In the genomic region with DNA sequence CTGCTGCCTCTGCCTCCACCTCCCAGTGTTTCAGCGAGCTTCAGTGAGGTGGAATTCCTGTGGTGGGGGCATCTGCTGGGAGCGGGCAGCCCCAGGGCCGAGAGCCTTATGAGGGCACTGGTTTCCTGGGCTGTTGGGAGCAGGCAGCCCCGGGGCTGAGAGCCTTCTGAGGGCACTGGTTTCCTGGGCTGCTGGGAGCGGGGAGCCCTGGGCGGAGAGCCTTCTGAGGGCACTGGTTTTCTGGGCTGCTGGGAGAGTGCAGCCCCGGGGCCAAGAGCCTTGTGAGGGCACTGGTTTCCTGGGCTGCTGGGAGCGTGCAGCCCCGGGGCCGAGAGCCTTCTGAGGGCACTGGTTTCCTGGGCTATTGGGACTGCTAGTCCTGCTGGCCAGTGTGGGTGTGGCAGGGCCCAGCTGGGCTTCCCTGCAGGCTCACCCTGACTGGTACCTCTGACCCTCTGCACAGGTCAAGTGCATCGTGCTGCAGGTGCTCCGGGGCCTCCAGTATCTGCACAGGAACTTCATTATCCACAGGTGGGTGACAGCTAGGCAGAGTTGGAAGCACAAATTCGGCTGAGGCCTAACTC, we compare ENCODE assay signal across 3 cellular contexts.
TF ChIP-seq lines count a peak whose summit lies in the region.

No MANE protein-coding gene starts in this region.

TF ChIP-seq in SK-N-SH, 30 proteins besides CTCF, POLR2A, EP300 and RAD21 (continues in another document):
- TF ChIP-seq, protein P1, sequence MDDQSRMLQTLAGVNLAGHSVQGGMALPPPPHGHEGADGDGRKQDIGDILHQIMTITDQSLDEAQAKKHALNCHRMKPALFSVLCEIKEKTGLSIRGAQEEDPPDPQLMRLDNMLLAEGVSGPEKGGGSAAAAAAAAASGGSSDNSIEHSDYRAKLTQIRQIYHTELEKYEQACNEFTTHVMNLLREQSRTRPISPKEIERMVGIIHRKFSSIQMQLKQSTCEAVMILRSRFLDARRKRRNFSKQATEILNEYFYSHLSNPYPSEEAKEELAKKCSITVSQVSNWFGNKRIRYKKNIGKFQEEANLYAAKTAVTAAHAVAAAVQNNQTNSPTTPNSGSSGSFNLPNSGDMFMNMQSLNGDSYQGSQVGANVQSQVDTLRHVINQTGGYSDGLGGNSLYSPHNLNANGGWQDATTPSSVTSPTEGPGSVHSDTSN (IDR thresholded peaks at IDR 0.05), result no peak
- TF ChIP-seq, protein P2, sequence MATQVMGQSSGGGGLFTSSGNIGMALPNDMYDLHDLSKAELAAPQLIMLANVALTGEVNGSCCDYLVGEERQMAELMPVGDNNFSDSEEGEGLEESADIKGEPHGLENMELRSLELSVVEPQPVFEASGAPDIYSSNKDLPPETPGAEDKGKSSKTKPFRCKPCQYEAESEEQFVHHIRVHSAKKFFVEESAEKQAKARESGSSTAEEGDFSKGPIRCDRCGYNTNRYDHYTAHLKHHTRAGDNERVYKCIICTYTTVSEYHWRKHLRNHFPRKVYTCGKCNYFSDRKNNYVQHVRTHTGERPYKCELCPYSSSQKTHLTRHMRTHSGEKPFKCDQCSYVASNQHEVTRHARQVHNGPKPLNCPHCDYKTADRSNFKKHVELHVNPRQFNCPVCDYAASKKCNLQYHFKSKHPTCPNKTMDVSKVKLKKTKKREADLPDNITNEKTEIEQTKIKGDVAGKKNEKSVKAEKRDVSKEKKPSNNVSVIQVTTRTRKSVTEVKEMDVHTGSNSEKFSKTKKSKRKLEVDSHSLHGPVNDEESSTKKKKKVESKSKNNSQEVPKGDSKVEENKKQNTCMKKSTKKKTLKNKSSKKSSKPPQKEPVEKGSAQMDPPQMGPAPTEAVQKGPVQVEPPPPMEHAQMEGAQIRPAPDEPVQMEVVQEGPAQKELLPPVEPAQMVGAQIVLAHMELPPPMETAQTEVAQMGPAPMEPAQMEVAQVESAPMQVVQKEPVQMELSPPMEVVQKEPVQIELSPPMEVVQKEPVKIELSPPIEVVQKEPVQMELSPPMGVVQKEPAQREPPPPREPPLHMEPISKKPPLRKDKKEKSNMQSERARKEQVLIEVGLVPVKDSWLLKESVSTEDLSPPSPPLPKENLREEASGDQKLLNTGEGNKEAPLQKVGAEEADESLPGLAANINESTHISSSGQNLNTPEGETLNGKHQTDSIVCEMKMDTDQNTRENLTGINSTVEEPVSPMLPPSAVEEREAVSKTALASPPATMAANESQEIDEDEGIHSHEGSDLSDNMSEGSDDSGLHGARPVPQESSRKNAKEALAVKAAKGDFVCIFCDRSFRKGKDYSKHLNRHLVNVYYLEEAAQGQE (IDR thresholded peaks at IDR 0.05; ENCODE audit: low read depth, low read length), result no peak
- no peak for TF ChIP-seq EZH2phosphoT487 (IDR thresholded peaks at IDR 0.05; ENCODE audit: borderline replicate concordance, low read depth)
- TF ChIP-seq, protein P3, sequence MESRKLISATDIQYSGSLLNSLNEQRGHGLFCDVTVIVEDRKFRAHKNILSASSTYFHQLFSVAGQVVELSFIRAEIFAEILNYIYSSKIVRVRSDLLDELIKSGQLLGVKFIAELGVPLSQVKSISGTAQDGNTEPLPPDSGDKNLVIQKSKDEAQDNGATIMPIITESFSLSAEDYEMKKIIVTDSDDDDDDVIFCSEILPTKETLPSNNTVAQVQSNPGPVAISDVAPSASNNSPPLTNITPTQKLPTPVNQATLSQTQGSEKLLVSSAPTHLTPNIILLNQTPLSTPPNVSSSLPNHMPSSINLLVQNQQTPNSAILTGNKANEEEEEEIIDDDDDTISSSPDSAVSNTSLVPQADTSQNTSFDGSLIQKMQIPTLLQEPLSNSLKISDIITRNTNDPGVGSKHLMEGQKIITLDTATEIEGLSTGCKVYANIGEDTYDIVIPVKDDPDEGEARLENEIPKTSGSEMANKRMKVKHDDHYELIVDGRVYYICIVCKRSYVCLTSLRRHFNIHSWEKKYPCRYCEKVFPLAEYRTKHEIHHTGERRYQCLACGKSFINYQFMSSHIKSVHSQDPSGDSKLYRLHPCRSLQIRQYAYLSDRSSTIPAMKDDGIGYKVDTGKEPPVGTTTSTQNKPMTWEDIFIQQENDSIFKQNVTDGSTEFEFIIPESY (IDR thresholded peaks at IDR 0.05; ENCODE audit: borderline replicate concordance, low read depth), result no peak
- TF ChIP-seq, protein P4, sequence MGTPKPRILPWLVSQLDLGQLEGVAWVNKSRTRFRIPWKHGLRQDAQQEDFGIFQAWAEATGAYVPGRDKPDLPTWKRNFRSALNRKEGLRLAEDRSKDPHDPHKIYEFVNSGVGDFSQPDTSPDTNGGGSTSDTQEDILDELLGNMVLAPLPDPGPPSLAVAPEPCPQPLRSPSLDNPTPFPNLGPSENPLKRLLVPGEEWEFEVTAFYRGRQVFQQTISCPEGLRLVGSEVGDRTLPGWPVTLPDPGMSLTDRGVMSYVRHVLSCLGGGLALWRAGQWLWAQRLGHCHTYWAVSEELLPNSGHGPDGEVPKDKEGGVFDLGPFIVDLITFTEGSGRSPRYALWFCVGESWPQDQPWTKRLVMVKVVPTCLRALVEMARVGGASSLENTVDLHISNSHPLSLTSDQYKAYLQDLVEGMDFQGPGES (IDR thresholded peaks at IDR 0.05; ENCODE audit: low read depth, low read length), result no peak
- no peak for TF ChIP-seq SMC3 (IDR thresholded peaks at IDR 0.05; ENCODE audit: low read depth, low read length)

TF ChIP-seq in SK-N-SH treated with all-trans-retinoic acid at 6 μM for 48 hours, 23 proteins besides CTCF, POLR2A, EP300 and RAD21 (continues in another document):
- TF ChIP-seq, protein P5, sequence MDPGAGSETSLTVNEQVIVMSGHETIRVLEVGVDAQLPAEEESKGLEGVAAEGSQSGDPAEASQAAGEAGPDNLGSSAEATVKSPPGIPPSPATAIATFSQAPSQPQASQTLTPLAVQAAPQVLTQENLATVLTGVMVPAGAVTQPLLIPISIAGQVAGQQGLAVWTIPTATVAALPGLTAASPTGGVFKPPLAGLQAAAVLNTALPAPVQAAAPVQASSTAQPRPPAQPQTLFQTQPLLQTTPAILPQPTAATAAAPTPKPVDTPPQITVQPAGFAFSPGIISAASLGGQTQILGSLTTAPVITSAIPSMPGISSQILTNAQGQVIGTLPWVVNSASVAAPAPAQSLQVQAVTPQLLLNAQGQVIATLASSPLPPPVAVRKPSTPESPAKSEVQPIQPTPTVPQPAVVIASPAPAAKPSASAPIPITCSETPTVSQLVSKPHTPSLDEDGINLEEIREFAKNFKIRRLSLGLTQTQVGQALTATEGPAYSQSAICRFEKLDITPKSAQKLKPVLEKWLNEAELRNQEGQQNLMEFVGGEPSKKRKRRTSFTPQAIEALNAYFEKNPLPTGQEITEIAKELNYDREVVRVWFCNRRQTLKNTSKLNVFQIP (CRISPR knock-in tag; IDR thresholded peaks at IDR 0.05; ENCODE audit: borderline replicate concordance, low read depth), result no peak
- no peak for TF ChIP-seq ISL1 (CRISPR knock-in tag; IDR thresholded peaks at IDR 0.05)
- TF ChIP-seq SNAI2 (CRISPR knock-in tag; IDR thresholded peaks at IDR 0.05), result no peak
- no peak for TF ChIP-seq ESRRG (CRISPR knock-in tag; IDR thresholded peaks at IDR 0.05)
- no peak for TF ChIP-seq ARNTL (CRISPR knock-in tag; IDR thresholded peaks at IDR 0.05; ENCODE audit: borderline replicate concordance, low read depth)
- no peak for TF ChIP-seq ZNF565 (CRISPR knock-in tag; conservative IDR thresholded peaks at IDR 0.05; ENCODE audit: low read depth)
- TF ChIP-seq TCF4 (CRISPR knock-in tag; IDR thresholded peaks at IDR 0.05; ENCODE audit: borderline replicate concordance), result no peak
- TF ChIP-seq, protein P6, sequence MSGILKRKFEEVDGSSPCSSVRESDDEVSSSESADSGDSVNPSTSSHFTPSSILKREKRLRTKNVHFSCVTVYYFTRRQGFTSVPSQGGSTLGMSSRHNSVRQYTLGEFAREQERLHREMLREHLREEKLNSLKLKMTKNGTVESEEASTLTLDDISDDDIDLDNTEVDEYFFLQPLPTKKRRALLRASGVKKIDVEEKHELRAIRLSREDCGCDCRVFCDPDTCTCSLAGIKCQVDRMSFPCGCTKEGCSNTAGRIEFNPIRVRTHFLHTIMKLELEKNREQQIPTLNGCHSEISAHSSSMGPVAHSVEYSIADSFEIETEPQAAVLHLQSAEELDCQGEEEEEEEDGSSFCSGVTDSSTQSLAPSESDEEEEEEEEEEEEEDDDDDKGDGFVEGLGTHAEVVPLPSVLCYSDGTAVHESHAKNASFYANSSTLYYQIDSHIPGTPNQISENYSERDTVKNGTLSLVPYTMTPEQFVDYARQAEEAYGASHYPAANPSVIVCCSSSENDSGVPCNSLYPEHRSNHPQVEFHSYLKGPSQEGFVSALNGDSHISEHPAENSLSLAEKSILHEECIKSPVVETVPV (CRISPR knock-in tag; IDR thresholded peaks at IDR 0.05), result no peak
- TF ChIP-seq, protein P7, sequence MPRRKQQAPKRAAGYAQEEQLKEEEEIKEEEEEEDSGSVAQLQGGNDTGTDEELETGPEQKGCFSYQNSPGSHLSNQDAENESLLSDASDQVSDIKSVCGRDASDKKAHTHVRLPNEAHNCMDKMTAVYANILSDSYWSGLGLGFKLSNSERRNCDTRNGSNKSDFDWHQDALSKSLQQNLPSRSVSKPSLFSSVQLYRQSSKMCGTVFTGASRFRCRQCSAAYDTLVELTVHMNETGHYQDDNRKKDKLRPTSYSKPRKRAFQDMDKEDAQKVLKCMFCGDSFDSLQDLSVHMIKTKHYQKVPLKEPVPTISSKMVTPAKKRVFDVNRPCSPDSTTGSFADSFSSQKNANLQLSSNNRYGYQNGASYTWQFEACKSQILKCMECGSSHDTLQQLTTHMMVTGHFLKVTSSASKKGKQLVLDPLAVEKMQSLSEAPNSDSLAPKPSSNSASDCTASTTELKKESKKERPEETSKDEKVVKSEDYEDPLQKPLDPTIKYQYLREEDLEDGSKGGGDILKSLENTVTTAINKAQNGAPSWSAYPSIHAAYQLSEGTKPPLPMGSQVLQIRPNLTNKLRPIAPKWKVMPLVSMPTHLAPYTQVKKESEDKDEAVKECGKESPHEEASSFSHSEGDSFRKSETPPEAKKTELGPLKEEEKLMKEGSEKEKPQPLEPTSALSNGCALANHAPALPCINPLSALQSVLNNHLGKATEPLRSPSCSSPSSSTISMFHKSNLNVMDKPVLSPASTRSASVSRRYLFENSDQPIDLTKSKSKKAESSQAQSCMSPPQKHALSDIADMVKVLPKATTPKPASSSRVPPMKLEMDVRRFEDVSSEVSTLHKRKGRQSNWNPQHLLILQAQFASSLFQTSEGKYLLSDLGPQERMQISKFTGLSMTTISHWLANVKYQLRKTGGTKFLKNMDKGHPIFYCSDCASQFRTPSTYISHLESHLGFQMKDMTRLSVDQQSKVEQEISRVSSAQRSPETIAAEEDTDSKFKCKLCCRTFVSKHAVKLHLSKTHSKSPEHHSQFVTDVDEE (CRISPR knock-in tag; IDR thresholded peaks at IDR 0.05), result no peak
- no peak for TF ChIP-seq CSDC2 (CRISPR knock-in tag; IDR thresholded peaks at IDR 0.05)
- TF ChIP-seq GLIS3 (CRISPR knock-in tag; IDR thresholded peaks at IDR 0.05), result no peak
- TF ChIP-seq ZNF70 (CRISPR knock-in tag; IDR thresholded peaks at IDR 0.05), result no peak
- TF ChIP-seq ZC3H10 (CRISPR knock-in tag; IDR thresholded peaks at IDR 0.05), result no peak

TF ChIP-seq in H1, 55 proteins besides CTCF, POLR2A, EP300 and RAD21:
- no peak for TF ChIP-seq SP4 (IDR thresholded peaks at IDR 0.05; ENCODE audit: low read length)
- no peak for TF ChIP-seq SRF (IDR thresholded peaks at IDR 0.05; ENCODE audit: low read depth, low read length)
- no peak for TF ChIP-seq SIN3A (conservative IDR thresholded peaks at IDR 0.05 in 1 of 2, IDR thresholded peaks at IDR 0.05 in 1 of 2; ENCODE audit: low read depth in 1 of 2, low read length in 2 of 2)
- TF ChIP-seq TEAD4 (IDR thresholded peaks at IDR 0.05; ENCODE audit: low read depth, low read length), result 0 out of 2 replicates have a peak, but pooled peaks have one; percentile 20
- TF ChIP-seq RFX5 (IDR thresholded peaks at IDR 0.05; ENCODE audit: borderline replicate concordance, low read depth, low read length), result no peak
- no peak for TF ChIP-seq HDAC2 (IDR thresholded peaks at IDR 0.05; ENCODE audit: borderline replicate concordance in 1 of 2, low read depth in 2 of 2, low read length in 2 of 2)
- no peak for TF ChIP-seq ASH2L (IDR thresholded peaks at IDR 0.05; ENCODE audit: low read length)
- no peak for TF ChIP-seq JUND (IDR thresholded peaks at IDR 0.05; ENCODE audit: low read length)
